In genomic region chr9:91162784-91163440, GRCh38 we compare ENCODE assay signal across 9 cellular contexts.
DNase-seq lines count a peak whose midpoint lies in the region; ATAC-seq and TF ChIP-seq lines count a peak whose summit lies in the region.
"Had no signal": no experiment of that assay in that cellular context is flagged by ENCODE, and none has a peak within 500 bp of the region (broad histone marks: within the 10 kb centered on the region; RNA-seq: fewer than 3 reads in every experiment).

No MANE protein-coding gene starts in this region.

- peak overlapping the region; percentile 69 for H3K4me3 Mint-ChIP-seq in CD8-positive, alpha-beta T cell

- H3K27me3 Mint-ChIP-seq in CD8-positive, alpha-beta T cell (ENCODE audit: low read depth): no peaks in the 10 kb centered on the region

- CTCF ChIA-PET in CD8-positive, alpha-beta T cell (lab: Charles Lee): no interaction called here
- CTCF ChIA-PET in A673 (lab: Charles Lee): no interaction called here

- DNase-seq in CD8-positive, alpha-beta T cell: peak in 4 of 7 experiments; percentile 28 to 63 (median 34)
- DNase-seq in activated CD4-positive, alpha-beta T cell treated with anti-CD3 and anti-CD28 coated beads, Interleukin-2, amount 50 U/mL, for 48 hours: peak; percentile 70 to 79
- peak in 40 of 42 donors; percentile 16 to 70 (median 46) for DNase-seq in head of caudate nucleus
- DNase-seq in stimulated activated CD8-positive, alpha-beta memory T cell treated with anti-CD3 and anti-CD28 coated beads, Interleukin-7, amount 100 ng/mL, for 48 hours (ENCODE audit: extremely low read depth in 1 of 2, low read depth in 1 of 2): peak; percentile 70 to 86
- no peak for DNase-seq in A673 (ENCODE audit: low spot score)
- DNase-seq in NCI-H2196 treated with DMSO at 0.1 percent for 48 hours (lab: John Stamatoyannopoulos, UW; ENCODE audit: unreplicated experiment): no peak

- H3K4me1 Mint-ChIP-seq in CD8-positive, alpha-beta T cell (ENCODE audit: low read depth): peaks cover 42% of the 10 kb centered on the region

- H3K4me3 ChIP-seq in CD8-positive, alpha-beta T cell (ENCODE audit: low read depth, low read length): no peak overlapping the region
- no peak overlapping the region for H3K4me3 ChIP-seq in A673 (ENCODE audit: low read depth, low read length, poor library complexity, severe bottlenecking)
- H3K4me3 ChIP-seq: gastrocnemius medialis had no signal

- no peaks in the 10 kb centered on the region for H3K9me3 Mint-ChIP-seq in CD8-positive, alpha-beta T cell

- POLR2A ChIA-PET in CD8-positive, alpha-beta T cell (lab: Charles Lee): no interaction called here
- POLR2A ChIA-PET in A673 (lab: Charles Lee; ENCODE audit: low non-redundant PET): no interaction called here

- no peaks in the 10 kb centered on the region for H3K36me3 Mint-ChIP-seq in CD8-positive, alpha-beta T cell

- H3K27ac ChIP-seq in CD8-positive, alpha-beta T cell (ENCODE audit: low read depth, low read length): peak overlapping the region; percentile 29
- H3K27ac ChIP-seq in A673 (ENCODE audit: low read depth, low read length, poor library complexity, severe bottlenecking): no peak overlapping the region
- H3K27ac ChIP-seq: gastrocnemius medialis had no signal

- intact Hi-C loops in CD8-positive, alpha-beta T cell (cut with DNase I, micrococcal nuclease): loop anchor here in 1 of 2 experiments (10.0 kb wide), 1 partner anchor 262 kb away; the partner anchor contains the start of gene NFIL3
- intact Hi-C loops in head of caudate nucleus (cut with DNase I): no loop called here
- intact Hi-C loops in A673 (cut with micrococcal nuclease; ENCODE audit: unreplicated experiment): no loop called here

- BruUV-seq in A673 (replicated peaks; lab: Mats Ljungman, UMichigan): no TSS peak

- H3K36me3 ChIP-seq in CD8-positive, alpha-beta T cell (ENCODE audit: insufficient read depth, low read length): no peaks in the 10 kb centered on the region
- no peaks in the 10 kb centered on the region for H3K36me3 ChIP-seq in A673 (ENCODE audit: insufficient read depth, low read length, poor library complexity, severe bottlenecking)
- H3K36me3 ChIP-seq: gastrocnemius medialis had no signal

- no peaks in the 10 kb centered on the region for H3K27me3 ChIP-seq in CD8-positive, alpha-beta T cell (ENCODE audit: insufficient read depth, low read length)
- H3K27me3 ChIP-seq in A673 (replicated peaks; ENCODE audit: insufficient read depth, low read depth, low read length, poor library complexity): no peaks in the 10 kb centered on the region
- H3K27me3 ChIP-seq: gastrocnemius medialis had no signal

- no peaks in the 10 kb centered on the region for H3K9me3 ChIP-seq in CD8-positive, alpha-beta T cell (ENCODE audit: low read length)
- no peaks in the 10 kb centered on the region for H3K9me3 ChIP-seq in A673 (ENCODE audit: low read depth, low read length, poor library complexity, severe bottlenecking)
- H3K9me3 ChIP-seq: gastrocnemius medialis had no signal

- H3K4me1 ChIP-seq in CD8-positive, alpha-beta T cell (ENCODE audit: insufficient read depth, low read length): peaks cover 41% of the 10 kb centered on the region
- H3K4me1 ChIP-seq in A673 (ENCODE audit: insufficient read depth, low read length, poor library complexity, severe bottlenecking): no peaks in the 10 kb centered on the region

- H3K27ac Mint-ChIP-seq in CD8-positive, alpha-beta T cell: peak overlapping the region; percentile 77

- no peak for ATAC-seq in CD8-positive, alpha-beta T cell
- ATAC-seq in GM19395 (IDR thresholded peaks at IDR 0.05; ENCODE audit: unreplicated experiment) (peak; percentile 76), HG03457 (IDR thresholded peaks at IDR 0.05; ENCODE audit: unreplicated experiment) (peak; percentile 63)

- no peak for TF ChIP-seq CTCF in CD8-positive, alpha-beta T cell (IDR thresholded peaks at IDR 0.05)
- no peak for TF ChIP-seq CTCF in A673 (conservative IDR thresholded peaks at IDR 0.05; ENCODE audit: low read depth, low read length)

Comparison
In these comparisons a context has a peak if more than half of its experiments do, and no peak if none do; other contexts are left out.
1. DNase-seq: peak in CD8-positive, alpha-beta T cell (4 of 7), activated CD4-positive, alpha-beta T cell treated with anti-CD3 and anti-CD28 coated beads, Interleukin-2, amount 50 U/mL, for 48 hours (2 of 2), head of caudate nucleus (40 of 42) and stimulated activated CD8-positive, alpha-beta memory T cell treated with anti-CD3 and anti-CD28 coated beads, Interleukin-7, amount 100 ng/mL, for 48 hours (2 of 2); none in A673 (single experiment) and NCI-H2196 treated with DMSO at 0.1 percent for 48 hours (single experiment).